Comparison of ENCODE assay signal across 30 cellular contexts in the genomic region with DNA sequence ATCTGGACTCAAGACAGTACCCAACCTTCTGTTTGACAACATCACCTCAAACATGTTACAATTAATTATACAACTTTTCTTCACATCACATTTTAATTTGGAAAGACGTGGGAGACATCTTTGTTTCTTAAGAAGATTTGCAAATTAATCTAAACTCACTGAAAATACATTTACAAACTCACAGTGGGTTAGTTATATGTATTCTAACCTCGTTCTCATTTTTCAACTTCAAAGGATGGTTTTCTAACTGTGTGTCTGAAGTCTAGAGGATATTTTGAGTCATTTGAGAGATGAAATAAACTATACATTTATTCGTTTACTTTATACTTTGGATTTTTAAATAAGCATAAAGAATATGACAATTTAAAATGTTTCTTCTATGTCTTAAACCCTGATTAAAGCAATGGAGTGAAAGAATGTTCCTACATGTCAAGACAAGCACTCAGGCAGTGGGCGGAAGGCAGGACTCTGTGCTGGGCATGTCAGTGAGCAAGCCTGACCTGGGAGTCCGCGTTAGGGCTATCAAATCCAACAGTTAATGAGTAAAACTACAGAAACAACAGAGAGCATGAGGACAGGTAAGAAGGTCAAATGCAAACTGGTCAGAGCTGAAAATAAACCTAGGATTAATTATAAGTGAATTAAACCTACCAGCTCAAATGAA.
"Had no signal": no experiment of that assay in that cellular context is flagged by ENCODE, and none has a peak within 500 bp of the region (broad histone marks: within the 10 kb centered on the region; RNA-seq: fewer than 3 reads in every experiment).

No MANE protein-coding gene starts in this region.

- H3K27me3 ChIP-seq: hepatocyte, left lung, upper lobe of left lung had no signal

- H3K27ac ChIP-seq: cardiac muscle cell, hepatocyte, left lung, upper lobe of left lung had no signal

- H2AFZ ChIP-seq: hepatocyte had no signal

- H3K36me3 ChIP-seq: cardiac muscle cell, left lung, upper lobe of left lung had no signal

- DNase-seq: activated CD4-positive, alpha-beta T cell treated with anti-CD3 and anti-CD28 coated beads for 36 hours; activated CD4-positive, alpha-beta T cell treated with anti-CD3 and anti-CD28 coated beads, Interleukin-2, amount 50 U/mL, for 4 hours; activated CD8-positive, alpha-beta memory T cell treated with anti-CD3 and anti-CD28 coated beads for 24 hours; activated CD8-positive, alpha-beta memory T cell treated with anti-CD3 and anti-CD28 coated beads, Interleukin-2, amount 50 U/mL, for 4 hours; activated naive CD4-positive, alpha-beta T cell treated with Interleukin-2 at 50 U/mL for 16 hours; activated naive CD8-positive, alpha-beta T cell treated with anti-CD3 and anti-CD28 coated beads, Interleukin-2, amount 10 ng/mL, durations not matched to agents 7 days and 5 days; activated T-cell treated with anti-CD3 and anti-CD28 coated beads, Interleukin-2, amount 50 U/mL, for 4 hours; amniotic stem cell; cortex of kidney; endodermal cell; foreskin melanocyte; glutamatergic neuron; immature natural killer cell; kidney glomerular epithelial cell; left lung; naive thymus-derived CD4-positive, alpha-beta T cell; occipital lobe; posterior cingulate gyrus; small intestine; stimulated activated CD4-positive, alpha-beta T cell treated with anti-CD3 and anti-CD28 coated beads, Interleukin-2, amount 100 ng/mL, for 48 hours; stimulated activated CD8-positive, alpha-beta memory T cell treated with anti-CD3 and anti-CD28 coated beads, Interleukin-4, amount 100 ng/mL, for 48 hours; stimulated activated naive B cell treated with anti-CD40 and anti-IgM and Interleukin-4, amounts not matched to agents 10 μg/mL and 1 μg/mL and 100 μg/mL, for 72 hours; T-cell; T1000; upper lobe of left lung had no signal

- H3K9me3 ChIP-seq: left lung, upper lobe of left lung had no signal

- H3K4me3 ChIP-seq: cardiac muscle cell, hepatocyte, left lung, lung, upper lobe of left lung had no signal

- H3K79me2 ChIP-seq: hepatocyte had no signal

- ATAC-seq: activated CD4-positive, alpha-beta T cell treated with anti-CD3 and anti-CD28 coated beads for 36 hours; activated T-cell treated with anti-CD3 and anti-CD28 coated beads, Interleukin-2, amount 50 U/mL, for 4 hours; left lung; naive thymus-derived CD4-positive, alpha-beta T cell; sciatic nerve; T-cell; WTC11 had no signal

- H3K4me2 ChIP-seq: hepatocyte had no signal
